Comparison of ENCODE assay signal across 28 cellular contexts in genomic region chr15:57651445-57651844, GRCh38. TPM values are rescaled to one million over a fixed set of nuclear protein-coding genes. Genes with fewer than 3 reads are reported as not detected.
DNase-seq lines count a peak whose midpoint lies in the region; ATAC-seq and TF ChIP-seq lines count a peak whose summit lies in the region.
"Had no signal": no experiment of that assay in that cellular context is flagged by ENCODE, and none has a peak within 500 bp of the region (broad histone marks: within the 10 kb centered on the region; RNA-seq: fewer than 3 reads in every experiment).

No MANE protein-coding gene starts in this region.

- H3K14ac ChIP-seq in H9 (ENCODE audit: insufficient read depth, low read length): no peak overlapping the region

- no peak overlapping the region for H2AK5ac ChIP-seq in H9 (ENCODE audit: insufficient read length, low read length)

- no peaks in the 10 kb centered on the region for H3K9me3 ChIP-seq in H9 (ENCODE audit: control insufficient read depth, low read depth, low read length)
- H3K9me3 ChIP-seq: BE2C, MG63, spleen, thyroid gland, vagina had no signal

- H4K20me1 ChIP-seq in H9 (ENCODE audit: control insufficient read depth, insufficient read depth, insufficient read length): no peaks in the 10 kb centered on the region

- H3T11ph ChIP-seq in H9 (ENCODE audit: low read length): no peak overlapping the region

- no peaks in the 10 kb centered on the region for H3K9me3 Mint-ChIP-seq in H9
- H3K9me3 Mint-ChIP-seq: activated CD4-positive, alpha-beta T cell treated with anti-CD3 and anti-CD28 coated beads, Interleukin-2, amount 10 ng/mL, durations not matched to agents 24 days and 14 days; CD8-positive, alpha-beta memory T cell; stimulated activated naive CD8-positive, alpha-beta T cell treated with anti-CD3 and anti-CD28 coated beads, Interleukin-15, amount 100 ng/mL, for 72 hours; T-cell had no signal

- H3K79me2 ChIP-seq in H9 (ENCODE audit: insufficient read depth, low read length): no peaks in the 10 kb centered on the region
- H3K79me2 ChIP-seq: parathyroid adenoma had no signal

- no peak overlapping the region for H2AFZ ChIP-seq in H9 (ENCODE audit: low read length)
- H2AFZ ChIP-seq: parathyroid adenoma had no signal

- intact Hi-C loops in Right ventricle myocardium superior (cut with DNase I) (no loop called here), cardiac septum (cut with DNase I) (no loop called here), left ventricle myocardium superior (cut with micrococcal nuclease) (no loop called here)

- no peak overlapping the region for H3K4me2 ChIP-seq in H9 (ENCODE audit: insufficient read depth, insufficient read length, low read length)

- peak; percentile 37 for ATAC-seq in Right ventricle myocardium superior (ENCODE audit: poor library complexity)
- ATAC-seq in left ventricle myocardium superior: peak; percentile 50
- no peak for ATAC-seq in GM19328 (IDR thresholded peaks at IDR 0.05; ENCODE audit: unreplicated experiment)
- ATAC-seq: left colon; stimulated activated naive CD8-positive, alpha-beta T cell treated with anti-CD3 and anti-CD28 coated beads, Interleukin-15, amount 100 ng/mL, for 72 hours; T-cell had no signal

- H3K27ac ChIP-seq in angular gyrus (ENCODE audit: low read depth, low read length): peak overlapping the region; percentile 22
- no peak overlapping the region for H3K27ac ChIP-seq in H9 (ENCODE audit: insufficient read length, low read depth, low read length)
- H3K27ac ChIP-seq: parathyroid adenoma, spleen, thyroid gland, vagina, WERI-Rb-1 had no signal

- peaks cover 2% of the 10 kb centered on the region for H3K27me3 Mint-ChIP-seq in H9 (ENCODE audit: low read depth)

- no peak overlapping the region for H4K91ac ChIP-seq in H9 (ENCODE audit: insufficient read length, low read depth, low read length)

- H3K36me3 Mint-ChIP-seq in H9 (ENCODE audit: insufficient read depth in 1 of 3, low read depth in 3 of 3): no peaks in the 10 kb centered on the region
- H3K36me3 Mint-ChIP-seq: brain; CD8-positive, alpha-beta memory T cell; T-cell had no signal

- no peaks in the 10 kb centered on the region for H3K79me1 ChIP-seq in H9 (ENCODE audit: insufficient read depth, low read depth, low read length, poor library complexity, severe bottlenecking)

- no peaks in the 10 kb centered on the region for H3K23me2 ChIP-seq in H9 (ENCODE audit: insufficient read length, low read depth, low read length, poor library complexity, severe bottlenecking)

- peak; percentile 52 for DNase-seq in Right ventricle myocardium superior
- no peak for DNase-seq in cardiac septum (ENCODE audit: low spot score)
- DNase-seq in left ventricle myocardium superior: no peak
- DNase-seq in H9: no peak
- DNase-seq in NCI-H2227 treated with DMSO at 0.1 percent for 48 hours (lab: John Stamatoyannopoulos, UW): no peak
- DNase-seq: activated CD4-positive, alpha-beta T cell treated with anti-CD3 and anti-CD28 coated beads, Interleukin-2, amount 10 ng/mL, durations not matched to agents 24 days and 14 days; activated naive CD4-positive, alpha-beta T cell; BE2C; CD8-positive, alpha-beta memory T cell; EL; hippocampal formation; KBM-7; left colon; MG63; NCI-H1105 treated with DMSO at 0.1 percent for 48 hours; NCI-H1930; NCI-H526; spleen; stimulated activated CD8-positive, alpha-beta memory T cell treated with anti-CD3 and anti-CD28 coated beads, Interleukin-4, amount 100 ng/mL, for 48 hours; stimulated activated naive CD8-positive, alpha-beta T cell treated with anti-CD3 and anti-CD28 coated beads, Interleukin-15, amount 100 ng/mL, for 72 hours; T-cell; thyroid gland; WERI-Rb-1 had no signal

- no peak overlapping the region for H3K23ac ChIP-seq in H9 (ENCODE audit: insufficient read length, low read depth, low read length)

- TF ChIP-seq CTCF in H9 (conservative IDR thresholded peaks at IDR 0.05): no peak

- no CpG with 5 or more reads among the region's 3 CpGs for WGBS in H9 (ENCODE audit: extremely low coverage, insufficient read length, low lambda C conversion rate)

- no peak overlapping the region for H3K18ac ChIP-seq in H9 (ENCODE audit: insufficient read length, low read depth, low read length)

- H2BK20ac ChIP-seq in H9 (ENCODE audit: low read depth, low read length, poor library complexity, severe bottlenecking): no peak overlapping the region

- H2BK5ac ChIP-seq in H9 (ENCODE audit: insufficient read length, low read length): no peak overlapping the region

- H3K56ac ChIP-seq in H9 (ENCODE audit: insufficient read length, low read depth, low read length): no peak overlapping the region

- no peaks in the 10 kb centered on the region for H3K27me3 ChIP-seq in H9 (ENCODE audit: insufficient read depth, low read length)
- H3K27me3 ChIP-seq: BE2C, MG63, spleen, thyroid gland, vagina had no signal

- H4K8ac ChIP-seq in H9 (replicated peaks; ENCODE audit: insufficient read length, low read depth, low read length): no peak overlapping the region

- H2BK15ac ChIP-seq in H9 (ENCODE audit: low read depth, low read length): no peak overlapping the region

- H3K27ac Mint-ChIP-seq in H9: no peak overlapping the region
- H3K27ac Mint-ChIP-seq: activated CD4-positive, alpha-beta T cell treated with anti-CD3 and anti-CD28 coated beads, Interleukin-2, amount 10 ng/mL, durations not matched to agents 24 days and 14 days; CD8-positive, alpha-beta memory T cell; stimulated activated naive CD8-positive, alpha-beta T cell treated with anti-CD3 and anti-CD28 coated beads, Interleukin-15, amount 100 ng/mL, for 72 hours; T-cell had no signal

- no peak overlapping the region for H2BK12ac ChIP-seq in H9 (ENCODE audit: insufficient read length, low read depth, low read length)

- no peak overlapping the region for H3K4ac ChIP-seq in H9 (ENCODE audit: low read depth, low read length)

- H3K4me1 Mint-ChIP-seq in H9: peaks cover 0 to 2% of the 10 kb centered on the region in 2 experiments; a peak in 1 of 4 replicates
- H3K4me1 Mint-ChIP-seq: T-cell had no signal

- no peak overlapping the region for H4K5ac ChIP-seq in H9 (ENCODE audit: insufficient read length, low read depth, low read length)

- H3K4me3 Mint-ChIP-seq in H9: no peak overlapping the region
- H3K4me3 Mint-ChIP-seq: activated CD4-positive, alpha-beta T cell treated with anti-CD3 and anti-CD28 coated beads, Interleukin-2, amount 10 ng/mL, durations not matched to agents 24 days and 14 days; CD8-positive, alpha-beta memory T cell; stimulated activated naive CD8-positive, alpha-beta T cell treated with anti-CD3 and anti-CD28 coated beads, Interleukin-15, amount 100 ng/mL, for 72 hours; T-cell had no signal

- no peak overlapping the region for H3K9ac ChIP-seq in H9 (ENCODE audit: extremely low read depth, insufficient read length, low read length)
- H3K9ac ChIP-seq: parathyroid adenoma had no signal

- no peaks in the 10 kb centered on the region for H3K4me1 ChIP-seq in H9 (ENCODE audit: insufficient read depth, low read length)
- H3K4me1 ChIP-seq: BE2C, parathyroid adenoma had no signal

- no peak overlapping the region for H2BK120ac ChIP-seq in H9 (ENCODE audit: low read depth, low read length, poor library complexity, severe bottlenecking)

RNA-seq across cellular contexts. Expression of gene POLR2M, which starts 55.1 kb away (rescaled TPM):
- total RNA-seq in Right ventricle myocardium superior: 47.1 TPM
- 80.8 TPM for total RNA-seq in cardiac septum
- 42.2 TPM for total RNA-seq in left ventricle myocardium superior
- total RNA-seq in H9 (2021): 59.8 and 67.3 TPM in 2 replicates

RNA-seq across cellular contexts. Expression of gene MYZAP, which starts 59.7 kb away (rescaled TPM):
- 966 TPM for total RNA-seq in Right ventricle myocardium superior
- total RNA-seq in cardiac septum: 658 TPM
- 930 TPM for total RNA-seq in left ventricle myocardium superior
- total RNA-seq in H9 (2021): 0.63 and 0.72 TPM in 2 replicates
- total RNA-seq: activated CD4-positive, alpha-beta T cell treated with anti-CD3 and anti-CD28 coated beads, Interleukin-2, amount 10 ng/mL, durations not matched to agents 24 days and 14 days; CD8-positive, alpha-beta memory T cell had no signal

Comparison
In these comparisons a context has a peak if more than half of its experiments do, and no peak if none do; other contexts are left out.
1. RNA of gene MYZAP, which starts 59.7 kb away (total RNA-seq): 966 TPM in Right ventricle myocardium superior (single experiment), 930 TPM in left ventricle myocardium superior (single experiment) and 658 TPM in cardiac septum (single experiment); 0.63 to 0.72 TPM in H9; every median in the first group is over 100 times any median in the second.